Comparison of ENCODE assay signal across 1 cellular context in genomic region chr7:126460664-126461063, GRCh38.
TF ChIP-seq lines count a peak whose summit lies in the region.

No MANE protein-coding gene starts in this region.

TF ChIP-seq in GM12878, 131 proteins besides CTCF, POLR2A, EP300 and RAD21 (continued from another document):
- no peak for TF ChIP-seq TBL1XR1 (IDR thresholded peaks at IDR 0.05; ENCODE audit: low read depth, low read length)
- no peak for TF ChIP-seq EGR1 (IDR thresholded peaks at IDR 0.05; ENCODE audit: borderline replicate concordance in 1 of 2, low read depth in 2 of 2, low read length in 2 of 2)
TF ChIP-seq in GM12878: peak in this region for 0.
